ENCODE assay signal across 21 cellular contexts in genomic region chr1:59401581-59401980, GRCh38.
"Had no signal": no experiment of that assay in that cellular context is flagged by ENCODE, and none has a peak within 500 bp of the region (broad histone marks: within the 10 kb centered on the region; RNA-seq: fewer than 3 reads in every experiment).

No MANE protein-coding gene starts in this region.

- H3K9me3 ChIP-seq: mucosa of descending colon, right lobe of liver, tibial artery had no signal

- H3K36me3 ChIP-seq: left ventricle myocardium inferior, right lobe of liver, tibial artery, WERI-Rb-1 had no signal

- ATAC-seq: activated CD8-positive, alpha-beta T cell treated with anti-CD3 and anti-CD28 coated beads for 36 hours; activated naive CD4-positive, alpha-beta T cell treated with anti-CD3 and anti-CD28 coated beads, Interleukin-2, amount 50 U/mL, for 72 hours; activated T-helper 17 cell treated with anti-CD3 and anti-CD28 coated beads, Interleukin-2, amount 50 U/mL, for 72 hours; mucosa of descending colon; right lobe of liver had no signal

- FAIRE-seq: TTC549 had no signal

- DNase-seq: activated CD4-positive, alpha-beta T cell treated with anti-CD3 and anti-CD28 coated beads, Interleukin-2, amount 10 ng/mL, durations not matched to agents 7 days and 5 days; activated CD4-positive, CD25-positive, alpha-beta regulatory T cell treated with anti-CD3 and anti-CD28 coated beads, Interleukin-2, amount 50 U/mL, for 72 hours; activated CD8-positive, alpha-beta T cell treated with anti-CD3 and anti-CD28 coated beads for 36 hours; activated T-cell treated with anti-CD3 and anti-CD28 coated beads, Interleukin-2, amount 50 U/mL, for 1 hour; aorta; central memory CD4-positive, alpha-beta T cell; effector memory CD4-positive, alpha-beta T cell; foreskin melanocyte; left ventricle myocardium inferior; mucosa of descending colon; nephron progenitor cell; nucleus accumbens; right lobe of liver; stimulated activated CD4-positive, alpha-beta T cell treated with anti-CD3 and anti-CD28 coated beads, Interleukin-1b, Interleukin-23, amount 100 ng/mL, for 48 hours; T-helper 1 cell; tibial artery; WERI-Rb-1 had no signal

- H3K27me3 ChIP-seq: right lobe of liver, tibial artery had no signal

- H3K4me3 ChIP-seq: left ventricle myocardium inferior, mucosa of descending colon, right lobe of liver, skin epidermis, tibial artery had no signal

- H3K4me1 ChIP-seq: left ventricle myocardium inferior had no signal

- H3K27ac ChIP-seq: left ventricle myocardium inferior, right lobe of liver, skin epidermis, tibial artery, WERI-Rb-1 had no signal
